In the genomic region with DNA sequence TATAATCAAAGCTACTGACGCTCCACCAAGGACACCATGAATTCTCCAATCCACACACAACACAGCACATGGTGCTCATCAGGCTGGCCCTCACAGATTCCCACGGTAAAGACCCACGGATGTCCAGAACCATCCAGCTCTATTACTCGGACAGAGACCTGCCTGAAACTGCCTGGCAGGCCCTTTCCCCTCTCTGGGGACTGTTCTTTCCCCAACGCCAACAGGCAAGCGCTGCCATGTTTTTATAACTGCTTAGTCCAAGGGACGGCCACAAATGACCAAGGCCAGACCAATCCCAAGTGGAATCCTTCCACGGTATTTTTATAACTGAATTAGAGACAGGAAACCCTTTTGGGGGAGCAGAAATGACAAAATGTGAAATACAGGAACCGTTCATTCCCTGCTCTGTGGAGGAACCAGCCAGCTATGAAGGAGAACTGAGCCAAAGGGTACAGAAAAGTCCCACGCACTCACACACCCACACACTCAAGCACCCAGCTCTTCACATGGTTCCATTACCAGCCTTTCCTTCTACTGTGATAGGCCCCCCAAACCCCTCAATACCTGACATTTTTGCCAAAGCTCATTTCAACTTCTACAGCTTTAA, we compare ENCODE assay signal across 1 cellular context.
TF ChIP-seq lines count a peak whose summit lies in the region.

No MANE protein-coding gene starts in this region.

TF ChIP-seq in GM23338, 12 proteins besides CTCF, POLR2A, EP300 and RAD21 (continued from another document):
- TF ChIP-seq, protein P1, sequence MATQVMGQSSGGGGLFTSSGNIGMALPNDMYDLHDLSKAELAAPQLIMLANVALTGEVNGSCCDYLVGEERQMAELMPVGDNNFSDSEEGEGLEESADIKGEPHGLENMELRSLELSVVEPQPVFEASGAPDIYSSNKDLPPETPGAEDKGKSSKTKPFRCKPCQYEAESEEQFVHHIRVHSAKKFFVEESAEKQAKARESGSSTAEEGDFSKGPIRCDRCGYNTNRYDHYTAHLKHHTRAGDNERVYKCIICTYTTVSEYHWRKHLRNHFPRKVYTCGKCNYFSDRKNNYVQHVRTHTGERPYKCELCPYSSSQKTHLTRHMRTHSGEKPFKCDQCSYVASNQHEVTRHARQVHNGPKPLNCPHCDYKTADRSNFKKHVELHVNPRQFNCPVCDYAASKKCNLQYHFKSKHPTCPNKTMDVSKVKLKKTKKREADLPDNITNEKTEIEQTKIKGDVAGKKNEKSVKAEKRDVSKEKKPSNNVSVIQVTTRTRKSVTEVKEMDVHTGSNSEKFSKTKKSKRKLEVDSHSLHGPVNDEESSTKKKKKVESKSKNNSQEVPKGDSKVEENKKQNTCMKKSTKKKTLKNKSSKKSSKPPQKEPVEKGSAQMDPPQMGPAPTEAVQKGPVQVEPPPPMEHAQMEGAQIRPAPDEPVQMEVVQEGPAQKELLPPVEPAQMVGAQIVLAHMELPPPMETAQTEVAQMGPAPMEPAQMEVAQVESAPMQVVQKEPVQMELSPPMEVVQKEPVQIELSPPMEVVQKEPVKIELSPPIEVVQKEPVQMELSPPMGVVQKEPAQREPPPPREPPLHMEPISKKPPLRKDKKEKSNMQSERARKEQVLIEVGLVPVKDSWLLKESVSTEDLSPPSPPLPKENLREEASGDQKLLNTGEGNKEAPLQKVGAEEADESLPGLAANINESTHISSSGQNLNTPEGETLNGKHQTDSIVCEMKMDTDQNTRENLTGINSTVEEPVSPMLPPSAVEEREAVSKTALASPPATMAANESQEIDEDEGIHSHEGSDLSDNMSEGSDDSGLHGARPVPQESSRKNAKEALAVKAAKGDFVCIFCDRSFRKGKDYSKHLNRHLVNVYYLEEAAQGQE (IDR thresholded peaks at IDR 0.05; ENCODE audit: unreplicated experiment), result no peak
